8 cellular contexts compared by ENCODE assay signal in the genomic region with DNA sequence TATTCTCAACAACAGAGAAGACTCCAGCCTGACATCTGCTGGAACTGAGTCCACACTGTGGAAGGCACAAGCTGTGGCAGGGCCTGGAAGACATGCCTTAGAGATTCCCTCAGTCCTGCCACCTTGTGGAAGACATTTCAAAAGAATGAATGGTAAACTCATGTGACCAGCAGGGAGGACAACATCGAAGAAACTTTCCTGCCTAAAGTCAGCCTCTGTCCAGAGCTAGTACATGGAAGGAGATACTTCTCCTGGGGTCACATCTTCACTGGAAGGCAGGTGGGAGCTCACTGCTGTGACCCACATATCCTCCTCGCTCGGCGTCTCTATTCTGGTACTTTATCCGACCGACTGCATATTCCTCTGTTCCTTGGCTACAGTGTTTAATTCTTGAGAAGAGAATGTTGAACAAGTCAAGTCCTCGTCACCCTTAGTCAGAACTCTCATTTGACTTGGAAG. TPM values are rescaled to one million over a fixed set of nuclear protein-coding genes. Genes with fewer than 3 reads are reported as not detected.
DNase-seq lines count a peak whose midpoint lies in the region; ATAC-seq and TF ChIP-seq lines count a peak whose summit lies in the region.

No MANE protein-coding gene starts in this region.

- in situ Hi-C loops in Caki2 (cut with HindIII; ENCODE audit: low pct_unique_long_range_greater_than_20kb, low sequenced_read_pairs) = no loop called here

- H3K27ac ChIP-seq in Karpas-422 (ENCODE audit: low read length) = no peak overlapping the region
- H3K27ac ChIP-seq in SU-DHL-6 (ENCODE audit: low read depth, low read length) = no peak overlapping the region

- no peak overlapping the region for H3K4me3 Mint-ChIP-seq in mesothelial cell of epicardium

- H2AFZ ChIP-seq in Karpas-422 (ENCODE audit: low read length) (no peak overlapping the region), SU-DHL-6 (ENCODE audit: low read depth, low read length, severe bottlenecking) (no peak overlapping the region)

- peaks cover 8% of the 10 kb centered on the region for H4K20me1 ChIP-seq in Karpas-422 (ENCODE audit: insufficient read depth, low read depth, low read length)
- H4K20me1 ChIP-seq in SU-DHL-6 (ENCODE audit: low read depth, low read length) = peaks cover 32% of the 10 kb centered on the region

- H3K4me2 ChIP-seq in Karpas-422 (ENCODE audit: low read depth, low read length, poor library complexity, severe bottlenecking) = no peak overlapping the region
- no peak overlapping the region for H3K4me2 ChIP-seq in SU-DHL-6 (ENCODE audit: low read depth, low read length, poor library complexity, severe bottlenecking)

- ATAC-seq in GM19351 (IDR thresholded peaks at IDR 0.05; ENCODE audit: unreplicated experiment) (peak; percentile 79), GM19455 (IDR thresholded peaks at IDR 0.05; ENCODE audit: unreplicated experiment) (no peak)

- peak; percentile 69 for DNase-seq in Caki2 (ENCODE audit: low read depth)
- peak; percentile 80 for DNase-seq in Karpas-422
- peak; percentile 64 for DNase-seq in epidermal melanocyte (ENCODE audit: insufficient read length, low spot score)
- DNase-seq in mesothelial cell of epicardium (ENCODE audit: low spot score in 2 of 2, unreplicated experiment in 2 of 2) = peak in 1 of 2 experiments; percentile 42
- DNase-seq in NK-92 (lab: John Stamatoyannopoulos, UW; ENCODE audit: unreplicated experiment) = no peak

- peaks cover 44% of the 10 kb centered on the region for H3K36me3 ChIP-seq in Karpas-422 (ENCODE audit: insufficient read depth, low read length)
- H3K36me3 ChIP-seq in SU-DHL-6 (ENCODE audit: low read length) = peaks cover 68% of the 10 kb centered on the region

- no peak overlapping the region for H3K9ac ChIP-seq in Karpas-422 (ENCODE audit: low read length)
- H3K9ac ChIP-seq in SU-DHL-6 (ENCODE audit: low read length) = no peak overlapping the region

- H3K27me3 Mint-ChIP-seq in mesothelial cell of epicardium (ENCODE audit: low read depth) = no peaks in the 10 kb centered on the region

- peaks cover 5% of the 10 kb centered on the region for H3K4me1 Mint-ChIP-seq in mesothelial cell of epicardium

- H3K9me3 ChIP-seq in Karpas-422 (ENCODE audit: low read length) (no peaks in the 10 kb centered on the region), SU-DHL-6 (ENCODE audit: insufficient read depth, low read length) (no peaks in the 10 kb centered on the region)

- TF ChIP-seq CTCF in SU-DHL-6 (IDR thresholded peaks at IDR 0.05; ENCODE audit: insufficient read depth, low read length, poor library complexity, severe bottlenecking) = peak; percentile 10
- peak; percentile 44 for TF ChIP-seq CTCF in mesothelial cell of epicardium (IDR thresholded peaks at IDR 0.05; ENCODE audit: unreplicated experiment)

- H3K27me3 ChIP-seq in Karpas-422 (ENCODE audit: low read length) = no peaks in the 10 kb centered on the region
- no peaks in the 10 kb centered on the region for H3K27me3 ChIP-seq in SU-DHL-6 (ENCODE audit: low read length)

- H3K9me2 ChIP-seq in Karpas-422 (replicated peaks; ENCODE audit: insufficient read depth, low read length) = no peaks in the 10 kb centered on the region
- H3K9me2 ChIP-seq in SU-DHL-6 (replicated peaks; ENCODE audit: insufficient read depth, low read length) = no peaks in the 10 kb centered on the region

- H3K36me3 Mint-ChIP-seq in mesothelial cell of epicardium = peaks cover 12% of the 10 kb centered on the region

- H3F3A ChIP-seq in SU-DHL-6 (ENCODE audit: insufficient read depth) = peaks cover 7% of the 10 kb centered on the region; the same call in 1 of the 2 replicates

- H3K27ac Mint-ChIP-seq in mesothelial cell of epicardium = peak overlapping the region; percentile 48

- H3K4me1 ChIP-seq in Karpas-422 (ENCODE audit: low read length) = no peaks in the 10 kb centered on the region

- H3K79me2 ChIP-seq in Karpas-422 (ENCODE audit: low read length) (peaks cover 81% of the 10 kb centered on the region), SU-DHL-6 (ENCODE audit: insufficient read depth, low read length) (peaks cover 42% of the 10 kb centered on the region)

- H3K4me3 ChIP-seq in Karpas-422 (ENCODE audit: low read length) (no peak overlapping the region), SU-DHL-6 (ENCODE audit: insufficient read depth, low read length, poor library complexity, severe bottlenecking) (no peak overlapping the region)

- no peaks in the 10 kb centered on the region for H3K9me3 Mint-ChIP-seq in mesothelial cell of epicardium

RNA-seq across cellular contexts. Expression of a gene that starts 59.5 kb away (rescaled TPM):
- 31.4 and 35.2 TPM in 2 replicates for total RNA-seq in Caki2 (2014; rRNA removed; shearing (Covaris generic); ENCODE audit: low replicate concordance)
- 60.1 and 80.3 TPM in 2 replicates for total RNA-seq in Karpas-422 (2014; rRNA removed; shearing (Covaris generic); ENCODE audit: low replicate concordance)
- total RNA-seq in mesothelial cell of epicardium = 113 to 122 TPM (median 120 TPM) in 3 replicates
